ENCODE assay signal across 21 cellular contexts in the genomic region with DNA sequence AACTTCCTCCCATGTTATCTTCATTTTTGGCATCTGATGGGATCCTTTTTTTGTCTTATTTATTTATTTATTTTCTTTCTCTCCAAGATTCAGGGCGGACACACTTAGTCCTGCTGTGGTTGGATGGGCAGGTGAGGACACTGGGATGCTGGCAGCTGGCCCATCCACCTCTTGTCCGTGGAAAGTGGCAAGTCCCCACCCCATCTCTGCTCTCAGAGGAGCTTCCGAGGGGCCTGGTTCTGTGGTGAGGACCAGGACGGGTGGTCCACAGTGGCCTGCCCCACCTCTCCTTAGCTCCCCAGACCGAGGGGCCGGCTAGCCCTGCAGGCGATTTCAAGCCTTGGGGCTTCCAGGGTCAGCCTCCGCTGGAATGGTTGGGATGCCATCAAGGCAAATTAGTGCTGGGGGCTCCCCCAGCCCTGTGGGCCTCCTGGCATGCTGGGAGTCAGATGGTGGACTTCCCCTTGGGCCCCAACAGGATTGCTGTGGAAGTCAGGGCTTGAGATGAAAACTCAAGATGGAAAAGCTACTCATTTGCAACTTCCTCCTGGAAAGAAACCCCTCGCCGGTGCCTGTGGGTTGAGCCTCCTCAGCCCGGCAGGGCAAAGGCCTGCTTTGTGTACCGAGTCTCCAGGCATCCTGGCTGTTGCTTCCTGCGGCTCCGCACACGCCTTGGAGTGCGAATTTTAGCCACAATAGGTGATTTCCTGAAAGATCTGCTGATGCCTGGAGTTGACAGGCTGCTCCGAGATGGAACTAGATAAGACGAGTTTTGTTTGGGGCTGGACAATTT. TPM values are rescaled to one million over a fixed set of nuclear protein-coding genes. Genes with fewer than 3 reads are reported as not detected.
DNase-seq lines count a peak whose midpoint lies in the region; ATAC-seq, FAIRE-seq and TF ChIP-seq lines count a peak whose summit lies in the region.
"Had no signal": no experiment of that assay in that cellular context is flagged by ENCODE, and none has a peak within 500 bp of the region (broad histone marks: within the 10 kb centered on the region; RNA-seq: fewer than 3 reads in every experiment).

No MANE protein-coding gene starts in this region.

- H3K9ac ChIP-seq in K562 (ENCODE audit: insufficient read depth in 1 of 2, low read depth in 2 of 2, low read length in 2 of 2): peak overlapping the region; percentile 24 to 31; a peak in 2 of 4 replicates

- no peaks in the 10 kb centered on the region for H3K9me3 Mint-ChIP-seq in activated T-helper 2 cell treated with anti-CD3 and anti-CD28 coated beads, Interferon-gamma antibody, Interleukin-2, Interleukin-4, amounts not matched to agents 10 μg/mL and 5 μg/mL and 100 μg/mL, durations not matched to agents 14 hours and 24 hours and 36 hours
- H3K9me3 Mint-ChIP-seq: activated B cell treated with CpG ODN at 0.5 μM for 24 hours; CD8-positive, alpha-beta T cell had no signal

- H3K27ac ChIP-seq in K562 (ENCODE audit: extremely low read depth, low read depth, low read length) (peak overlapping the region; percentile 67), psoas muscle (peak overlapping the region; percentile 63)

- TF ChIP-seq POLR2A in K562 (conservative IDR thresholded peaks at IDR 0.05): no peak

- H3K79me2 ChIP-seq in K562 (ENCODE audit: control insufficient read depth, insufficient read depth, low read length): no peaks in the 10 kb centered on the region

- no peak for TF ChIP-seq CTCF in K562 (IDR thresholded peaks at IDR 0.05 in 2 of 3, conservative IDR thresholded peaks at IDR 0.05 in 1 of 3; ENCODE audit: insufficient read depth in 2 of 3, low read depth in 1 of 3, low read length in 3 of 3)
- TF ChIP-seq CTCF in psoas muscle (IDR thresholded peaks at IDR 0.05): no peak

- POLR2A ChIA-PET in K562 (lab: Yijun Ruan, JAX): no interaction called here

- no TSS peak for BruUV-seq in K562 (replicated peaks; lab: Mats Ljungman, UMichigan)

- no peak overlapping the region for H3K4me3 ChIP-seq in K562
- H3K4me3 ChIP-seq in psoas muscle: no peak overlapping the region
- H3K4me3 ChIP-seq: A549 had no signal

- TF ChIP-seq EP300 in K562 (IDR thresholded peaks at IDR 0.05; ENCODE audit: low read length): no peak

- intact Hi-C loops in K562 (cut with micrococcal nuclease): no loop called here
- intact Hi-C loops in left ventricle myocardium superior (cut with micrococcal nuclease): no loop called here
- intact Hi-C loops in psoas muscle (cut with DNase I): no loop called here
- intact Hi-C loops in activated T-helper 2 cell treated with anti-CD3 and anti-CD28 coated beads, Interferon-gamma antibody, Interleukin-2, Interleukin-4, amounts not matched to agents 10 μg/mL and 5 μg/mL and 100 μg/mL, durations not matched to agents 14 hours and 24 hours and 36 hours (cut with micrococcal nuclease): no loop called here

- peaks cover 15% of the 10 kb centered on the region for H3K27me3 Mint-ChIP-seq in activated T-helper 2 cell treated with anti-CD3 and anti-CD28 coated beads, Interferon-gamma antibody, Interleukin-2, Interleukin-4, amounts not matched to agents 10 μg/mL and 5 μg/mL and 100 μg/mL, durations not matched to agents 14 hours and 24 hours and 36 hours (ENCODE audit: low read depth)

- no peaks in the 10 kb centered on the region for H3K27me3 ChIP-seq in K562 (ENCODE audit: control insufficient read depth in 2 of 2, insufficient read depth in 2 of 2, low read length in 2 of 2)
- H3K27me3 ChIP-seq in psoas muscle (ENCODE audit: insufficient read depth in 3 of 3, low read length in 2 of 3): peaks cover 0 to 3% (median 0%) of the 10 kb centered on the region in 3 donors

- H3K27ac Mint-ChIP-seq in activated T-helper 2 cell treated with anti-CD3 and anti-CD28 coated beads, Interferon-gamma antibody, Interleukin-2, Interleukin-4, amounts not matched to agents 10 μg/mL and 5 μg/mL and 100 μg/mL, durations not matched to agents 14 hours and 24 hours and 36 hours: no peak overlapping the region
- H3K27ac Mint-ChIP-seq: activated B cell treated with CpG ODN at 0.5 μM for 24 hours; CD8-positive, alpha-beta T cell; stimulated activated naive CD8-positive, alpha-beta T cell treated with anti-CD3 and anti-CD28 coated beads, Interleukin-15, Interleukin-2, amounts not matched to agents 100 ng/mL and 50 ng/mL, for 24 hours had no signal

- peak overlapping the region; percentile 73 for H2AFZ ChIP-seq in K562 (ENCODE audit: low read depth, low read length)

- H3K9me3 ChIP-seq in K562 (replicated peaks; ENCODE audit: control insufficient read depth, insufficient read depth, low read depth, low read length) (no peaks in the 10 kb centered on the region), psoas muscle (no peaks in the 10 kb centered on the region)
- H3K9me3 ChIP-seq: A549 had no signal

- DNase-seq in A172 (ENCODE audit: low spot score) (peak; percentile 52), K562 (ENCODE audit: extremely low read depth in 1 of 4, low spot score in 3 of 4) (no peak), left ventricle myocardium superior (peak; percentile 46), psoas muscle (peak in 1 of 2 donors; percentile 61), Kasumi-1 (lab: John Stamatoyannopoulos, UW) (no peak)
- no peak for DNase-seq in activated effector memory CD4-positive, alpha-beta T cell treated with anti-CD3 and anti-CD28 coated beads, Interleukin-2, amount 50 U/mL, for 16 hours
- DNase-seq in activated T-helper 2 cell treated with anti-CD3 and anti-CD28 coated beads, Interferon-gamma antibody, Interleukin-2, Interleukin-4, amounts not matched to agents 10 μg/mL and 5 μg/mL and 100 μg/mL, durations not matched to agents 14 hours and 24 hours and 36 hours (ENCODE audit: low spot score): no peak
- DNase-seq: activated effector memory CD4-positive, alpha-beta T cell treated with Interleukin-2 at 50 U/mL for 16 hours; CD8-positive, alpha-beta T cell; cortex of kidney; Karpas-422; midbrain; NCI-H526 treated with DMSO at 0.1 percent for 48 hours; small intestine had no signal

- H3K4me1 ChIP-seq in K562 (replicated peaks in 1 of 2; ENCODE audit: control insufficient read depth in 2 of 2, insufficient read depth in 2 of 2, low read length in 2 of 2) (peaks cover 32 to 42% of the 10 kb centered on the region in 2 experiments), psoas muscle (peaks cover 11% of the 10 kb centered on the region)

- no peaks in the 10 kb centered on the region for H3K4me1 Mint-ChIP-seq in activated T-helper 2 cell treated with anti-CD3 and anti-CD28 coated beads, Interferon-gamma antibody, Interleukin-2, Interleukin-4, amounts not matched to agents 10 μg/mL and 5 μg/mL and 100 μg/mL, durations not matched to agents 14 hours and 24 hours and 36 hours (ENCODE audit: low read depth)

- in situ Hi-C loops in K562 (cut with MboI): no loop called here

- H4K20me1 ChIP-seq in K562 (replicated peaks; ENCODE audit: control insufficient read depth, insufficient read depth, low read length): no peaks in the 10 kb centered on the region

- ATAC-seq in K562: peak; percentile 12
- ATAC-seq in left ventricle myocardium superior: peak; percentile 58
- ATAC-seq in psoas muscle: peak in 3 of 4 donors; percentile 38 to 63 (median 43)
- no peak for ATAC-seq in HG02852 (IDR thresholded peaks at IDR 0.05; ENCODE audit: unreplicated experiment)
- ATAC-seq: A549; CD8-positive, alpha-beta T cell; HCT116 had no signal

- WGBS in K562 (ENCODE audit: insufficient coverage, low coverage, missing lambda C conversion rate): 42% methylated on average over 16 of the region's 18 CpGs
- 70 to 83% (median 76%) methylated on average over 18 of the region's 18 CpGs for WGBS in psoas muscle, 3 donors

- H3K36me3 ChIP-seq in K562 (ENCODE audit: control insufficient read depth, insufficient read depth, low read length) (no peaks in the 10 kb centered on the region), psoas muscle (ENCODE audit: insufficient read depth in 1 of 2, low read depth in 1 of 2) (no peaks in the 10 kb centered on the region)

- CTCF ChIA-PET in K562 (lab: Yijun Ruan, JAX; ENCODE audit: low intra/inter-chr PET ratio): no interaction called here

- no peak overlapping the region for H3K4me3 Mint-ChIP-seq in activated T-helper 2 cell treated with anti-CD3 and anti-CD28 coated beads, Interferon-gamma antibody, Interleukin-2, Interleukin-4, amounts not matched to agents 10 μg/mL and 5 μg/mL and 100 μg/mL, durations not matched to agents 14 hours and 24 hours and 36 hours (ENCODE audit: low read depth)
- H3K4me3 Mint-ChIP-seq: activated B cell treated with CpG ODN at 0.5 μM for 24 hours; CD8-positive, alpha-beta T cell; stimulated activated naive CD8-positive, alpha-beta T cell treated with anti-CD3 and anti-CD28 coated beads, Interleukin-15, Interleukin-2, amounts not matched to agents 100 ng/mL and 50 ng/mL, for 24 hours had no signal

- H3K9me1 ChIP-seq in K562 (ENCODE audit: control insufficient read depth, insufficient read depth, low read length): peaks cover 4% of the 10 kb centered on the region

- no peaks in the 10 kb centered on the region for H3K36me3 Mint-ChIP-seq in activated T-helper 2 cell treated with anti-CD3 and anti-CD28 coated beads, Interferon-gamma antibody, Interleukin-2, Interleukin-4, amounts not matched to agents 10 μg/mL and 5 μg/mL and 100 μg/mL, durations not matched to agents 14 hours and 24 hours and 36 hours (ENCODE audit: low read depth)
- H3K36me3 Mint-ChIP-seq: CD8-positive, alpha-beta T cell had no signal

- peak overlapping the region; percentile 62 for H3K4me2 ChIP-seq in K562 (ENCODE audit: insufficient read depth, low read length)
- H3K4me2 ChIP-seq: A549 had no signal

- no peak for FAIRE-seq in K562 (lab: Jason Lieb, UNC)
- FAIRE-seq: A549, GM12891, small intestine had no signal

- TF ChIP-seq RAD21 in K562 (CRISPR knock-in tag; conservative IDR thresholded peaks at IDR 0.05 in 1 of 2, IDR thresholded peaks at IDR 0.05 in 1 of 2): no peak

RNA-seq across cellular contexts. Expression of gene LINC01488, which starts 31.2 kb away (rescaled TPM):
- not detected in 2 replicates for total RNA-seq in A172 (2014; rRNA removed; shearing (Covaris generic))
- total RNA-seq in K562 (2011; cell fraction: chromatin; rRNA removed; ENCODE audit: low replicate concordance): not detected in 2 replicates
- total RNA-seq in K562 (2011; cell fraction: nucleolus; rRNA removed): not detected in 2 replicates
- total RNA-seq in K562 (2011; cell fraction: nucleoplasm; rRNA removed): not detected in 2 replicates
- total RNA-seq in K562 (2014; rRNA removed) (not detected in 2 replicates), K562 (2014; rRNA removed; fragmentation: Illumina TruSeq; extraction: Trizol) (not detected in 2 replicates), K562 (2015; rRNA removed; fragmentation: Illumina TruSeq; extraction: Trizol) (not detected in 2 replicates), K562 (2021) (not detected in 2 replicates), left ventricle myocardium superior (not detected), psoas muscle (not detected)
- polyA plus RNA-seq in K562 (2011; rRNA removed) (not detected in 2 replicates), K562 (2014; fragmentation: Illumina TruSeq; extraction: Trizol) (not detected in 2 replicates), K562 (2014; fragmentation: Nextera tagmentation; extraction: Ambion mirVana) (not detected), K562 (2014; rRNA removed) (not detected in 2 replicates), psoas muscle (under 1 TPM in 1 of 3 donors, not detected in 2; 0.03 TPM)
- polyA plus RNA-seq in K562 (2011; cell fraction: cytosol; rRNA removed): not detected in 2 replicates
- not detected in 2 replicates for polyA plus RNA-seq in K562 (2011; cell fraction: nucleus; rRNA removed)
- not detected in 2 replicates for polyA plus RNA-seq in K562 (2012)
- not detected in 2 replicates for polyA minus RNA-seq in K562 (2011; rRNA and poly(A)+ RNA removed)
- polyA minus RNA-seq in K562 (2011; cell fraction: cytosol; rRNA and poly(A)+ RNA removed): not detected in 2 replicates
- polyA minus RNA-seq in K562 (2011; cell fraction: nucleus; rRNA and poly(A)+ RNA removed): not detected in 2 replicates
- not detected in 2 replicates for total RNA-seq in activated T-helper 2 cell treated with anti-CD3 and anti-CD28 coated beads, Interferon-gamma antibody, Interleukin-2, Interleukin-4, amounts not matched to agents 10 μg/mL and 5 μg/mL and 100 μg/mL, durations not matched to agents 14 hours and 24 hours and 36 hours
- total RNA-seq: activated B cell treated with CpG ODN at 0.5 μM for 24 hours; activated CD8-positive, alpha-beta memory T cell treated with anti-CD3 and anti-CD28 coated beads for 36 hours; CD8-positive, alpha-beta T cell had no signal
- polyA plus RNA-seq: small intestine had no signal

Comparison
In these comparisons a context has a peak if more than half of its experiments do, and no peak if none do; other contexts are left out.
1. DNase-seq: peak in A172 (single experiment) and left ventricle myocardium superior (single experiment); none in K562 (0 of 4), Kasumi-1 (0 of 2), activated effector memory CD4-positive, alpha-beta T cell treated with anti-CD3 and anti-CD28 coated beads, Interleukin-2, amount 50 U/mL, for 16 hours (single experiment) and activated T-helper 2 cell treated with anti-CD3 and anti-CD28 coated beads, Interferon-gamma antibody, Interleukin-2, Interleukin-4, amounts not matched to agents 10 μg/mL and 5 μg/mL and 100 μg/mL, durations not matched to agents 14 hours and 24 hours and 36 hours (single experiment).